23 cellular contexts compared by ENCODE assay signal in the genomic region with DNA sequence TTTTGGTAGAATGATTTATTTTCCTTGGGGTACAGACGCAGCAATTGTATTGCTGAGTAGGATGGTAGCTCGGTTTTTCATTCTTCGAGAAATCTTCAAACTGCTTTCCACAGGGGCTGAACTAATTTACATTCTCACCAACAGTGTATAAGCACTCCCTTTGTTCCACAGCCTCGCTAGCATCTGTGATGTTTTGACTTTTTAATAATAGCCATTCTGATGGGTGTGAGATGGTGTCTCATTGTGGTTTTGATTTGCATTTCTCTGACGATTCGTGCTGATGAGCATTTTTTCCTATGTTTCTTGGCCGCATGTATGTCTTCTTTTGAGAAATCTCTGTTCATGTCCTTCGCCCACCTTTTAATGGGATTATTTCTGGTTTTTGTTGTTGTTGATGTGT.
"Had no signal": no experiment of that assay in that cellular context is flagged by ENCODE, and none has a peak within 500 bp of the region (broad histone marks: within the 10 kb centered on the region; RNA-seq: fewer than 3 reads in every experiment).

No MANE protein-coding gene starts in this region.

- DNase-seq: activated CD4-positive, alpha-beta memory T cell treated with anti-CD3 and anti-CD28 coated beads for 36 hours; activated CD4-positive, alpha-beta T cell treated with anti-CD3 and anti-CD28 coated beads for 36 hours; activated CD4-positive, alpha-beta T cell treated with anti-CD3 and anti-CD28 coated beads, Interleukin-2, amount 10 ng/mL, durations not matched to agents 24 days and 14 days; activated CD4-positive, CD25-positive, alpha-beta regulatory T cell; activated CD4-positive, CD25-positive, alpha-beta regulatory T cell treated with anti-CD3 and anti-CD28 coated beads, Interleukin-2, amount 50 U/mL, for 72 hours; activated CD8-positive, alpha-beta memory T cell treated with anti-CD3 and anti-CD28 coated beads, Interleukin-2, amount 10 ng/mL, durations not matched to agents 7 days and 5 days; activated CD8-positive, alpha-beta memory T cell treated with anti-CD3 and anti-CD28 coated beads, Interleukin-2, amount 50 U/mL, for 4 hours; activated CD8-positive, alpha-beta T cell treated with anti-CD3 and anti-CD28 coated beads, Interleukin-2, amount 10 ng/mL, durations not matched to agents 7 days and 5 days; activated effector memory CD4-positive, alpha-beta T cell treated with anti-CD3 and anti-CD28 coated beads, Interleukin-2, amount 50 U/mL, for 16 hours; activated naive CD4-positive, alpha-beta T cell treated with anti-CD3 and anti-CD28 coated beads, Interleukin-2, amount 10 ng/mL, durations not matched to agents 7 days and 5 days; activated naive CD8-positive, alpha-beta T cell treated with anti-CD3 and anti-CD28 coated beads, Interleukin-2, amount 10 ng/mL, durations not matched to agents 7 days and 5 days; activated T-cell treated with anti-CD3 and anti-CD28 coated beads, Interleukin-2, amount 50 U/mL, for 1 hour; activated T-cell treated with anti-CD3 and anti-CD28 coated beads, Interleukin-2, amount 50 U/mL, for 48 hours; central memory CD4-positive, alpha-beta T cell; cerebellar nuclear complex; colonic mucosa; effector CD8-positive, alpha-beta T cell; foreskin fibroblast; glutamatergic neuron; heart left ventricle; T1000 had no signal

- ATAC-seq: activated CD4-positive, alpha-beta T cell treated with anti-CD3 and anti-CD28 coated beads for 36 hours; activated CD8-positive, alpha-beta memory T cell treated with anti-CD3 and anti-CD28 coated beads, Interleukin-2, amount 10 ng/mL, durations not matched to agents 7 days and 5 days; activated CD8-positive, alpha-beta T cell treated with anti-CD3 and anti-CD28 coated beads, Interleukin-2, amount 10 ng/mL, durations not matched to agents 7 days and 5 days; activated naive CD4-positive, alpha-beta T cell treated with anti-CD3 and anti-CD28 coated beads, Interleukin-2, amount 50 U/mL, for 72 hours; esophagus mucosa; heart left ventricle had no signal
